In the genomic region with DNA sequence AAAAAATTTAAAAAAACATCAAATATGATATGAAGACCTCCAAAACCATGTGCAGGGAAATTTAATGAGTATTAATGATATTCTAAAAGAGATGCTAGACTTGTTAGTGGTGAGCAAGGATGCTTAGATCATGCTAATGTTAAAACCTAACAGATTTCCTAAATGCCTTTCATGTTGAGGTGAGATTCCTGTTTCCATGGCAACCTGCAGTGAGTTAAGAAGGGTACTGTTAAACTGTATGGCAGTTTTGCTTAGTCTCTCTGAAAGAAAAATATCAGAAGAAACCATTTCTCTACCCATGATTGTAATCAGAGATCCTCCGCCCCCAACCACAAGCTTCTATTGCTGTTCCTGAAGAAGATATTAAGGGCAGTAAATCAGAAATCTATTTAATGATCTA, we compare ENCODE assay signal across 15 cellular contexts.
"Had no signal": no experiment of that assay in that cellular context is flagged by ENCODE, and none has a peak within 500 bp of the region (broad histone marks: within the 10 kb centered on the region; RNA-seq: fewer than 3 reads in every experiment).

No MANE protein-coding gene starts in this region.

- H3K36me3 ChIP-seq: esophagus muscularis mucosa, left ventricle myocardium inferior, sigmoid colon had no signal

- H3K27ac ChIP-seq: esophagus muscularis mucosa, left ventricle myocardium inferior, sigmoid colon, VCaP had no signal

- H3K4me3 ChIP-seq: esophagus muscularis mucosa, left ventricle myocardium inferior, sigmoid colon had no signal

- H3K9me3 ChIP-seq: esophagus muscularis mucosa, left ventricle myocardium inferior, sigmoid colon had no signal

- DNase-seq: activated CD4-positive, alpha-beta memory T cell treated with anti-CD3 and anti-CD28 coated beads, Interleukin-2, amount 10 ng/mL, durations not matched to agents 7 days and 5 days; activated CD4-positive, alpha-beta T cell treated with anti-CD3 and anti-CD28 coated beads for 36 hours; activated gamma-delta T cell treated with Interleukin-2 at 50 U/mL for 16 hours; activated naive CD8-positive, alpha-beta T cell treated with anti-CD3 and anti-CD28 coated beads for 36 hours; activated T-cell treated with anti-CD3 and anti-CD28 coated beads, Interleukin-2, amount 50 U/mL, for 48 hours; islet precursor cell; left ventricle myocardium inferior; nephron progenitor cell; sigmoid colon; stimulated activated naive CD4-positive, alpha-beta T cell; substantia nigra; T-helper 9 cell; trophoblast cell had no signal

- H3K27me3 ChIP-seq: esophagus muscularis mucosa, sigmoid colon had no signal

- ATAC-seq: activated CD4-positive, alpha-beta T cell treated with anti-CD3 and anti-CD28 coated beads for 36 hours had no signal

- H3K4me1 ChIP-seq: left ventricle myocardium inferior, sigmoid colon had no signal
